8 cellular contexts compared by ENCODE assay signal in genomic region chr1:119713039-119713537, GRCh38. TPM values are rescaled to one million over a fixed set of nuclear protein-coding genes. Genes with fewer than 3 reads are reported as not detected.
DNase-seq lines count a peak whose midpoint lies in the region; ATAC-seq and TF ChIP-seq lines count a peak whose summit lies in the region.

No MANE protein-coding gene starts in this region.

- H3K4me2 ChIP-seq in mesenchymal stem cell (ENCODE audit: low read length, poor library complexity, severe bottlenecking) = peak overlapping the region; percentile 49

- no peaks in the 10 kb centered on the region for H3K36me3 ChIP-seq in mesenchymal stem cell (ENCODE audit: control insufficient read depth in 1 of 2, insufficient read depth in 2 of 2, low read depth in 1 of 2, low read length in 2 of 2)

- H3K4me3 ChIP-seq in mesenchymal stem cell (ENCODE audit: insufficient read depth in 1 of 2, low read depth in 1 of 2, low read length in 2 of 2) = peak overlapping the region; percentile 16 to 70

- peak; percentile 57 for DNase-seq in ELF-1 (ENCODE audit: low read depth, low spot score)
- DNase-seq in NCI-H1105 treated with DMSO at 0.1 percent for 48 hours (lab: John Stamatoyannopoulos, UW) = peak; percentile 31
- DNase-seq in caudate nucleus (lab: John Stamatoyannopoulos, UW) = peak in 27 of 61 donors; percentile 5 to 59 (median 33)
- peak; percentile 61 for DNase-seq in mesenchymal stem cell
- no peak for DNase-seq in GM20000 (ENCODE audit: low spot score)
- DNase-seq in germinal center (ENCODE audit: low spot score) = no peak
- DNase-seq in RPMI8226 = no peak

- peaks cover 17% of the 10 kb centered on the region for H3K79me1 ChIP-seq in mesenchymal stem cell (replicated peaks; ENCODE audit: low read length, poor library complexity, severe bottlenecking)

- H4K91ac ChIP-seq in mesenchymal stem cell (ENCODE audit: low read length) = peak overlapping the region; percentile 32

- H2AK5ac ChIP-seq in mesenchymal stem cell (ENCODE audit: low read length, severe bottlenecking) = no peak overlapping the region

- no peak overlapping the region for H2BK5ac ChIP-seq in mesenchymal stem cell (ENCODE audit: low read depth, low read length, poor library complexity, severe bottlenecking)

- H3K18ac ChIP-seq in mesenchymal stem cell (ENCODE audit: low read depth in 1 of 2, low read length in 2 of 2) = peak overlapping the region; percentile 71 to 73

- H3K27ac ChIP-seq in caudate nucleus (ENCODE audit: low read depth, low read length) (peak overlapping the region; percentile 79), mesenchymal stem cell (ENCODE audit: low read length, poor library complexity, severe bottlenecking) (no peak overlapping the region)

- no peak overlapping the region for H3K23ac ChIP-seq in mesenchymal stem cell (ENCODE audit: low read length in 2 of 2)

- no peak overlapping the region for H3K14ac ChIP-seq in mesenchymal stem cell (ENCODE audit: low read length in 2 of 2)

- H2BK120ac ChIP-seq in mesenchymal stem cell (ENCODE audit: low read depth, low read length) = no peak overlapping the region

- no peak for TF ChIP-seq CTCF in GM20000 (IDR thresholded peaks at IDR 0.05; ENCODE audit: extremely low read depth, missing control alignments)

- peak overlapping the region; percentile 52 for H2BK15ac ChIP-seq in mesenchymal stem cell (ENCODE audit: low read depth, poor library complexity, severe bottlenecking)

- ATAC-seq in HG03135 (IDR thresholded peaks at IDR 0.05; ENCODE audit: unreplicated experiment) = no peak

- peaks cover 3 to 11% of the 10 kb centered on the region in 2 experiments for H3K27me3 ChIP-seq in mesenchymal stem cell (ENCODE audit: control insufficient read depth in 1 of 2, insufficient read depth in 1 of 2, low read length in 2 of 2)

- H3K9me3 ChIP-seq in mesenchymal stem cell (ENCODE audit: control insufficient read depth, low read length) = no peaks in the 10 kb centered on the region

- 5% methylated on average over 14 of the region's 15 CpGs for WGBS in mesenchymal stem cell

- H3K4me1 ChIP-seq in mesenchymal stem cell (ENCODE audit: control insufficient read depth, insufficient read depth, low read depth, low read length) = peaks cover 11% of the 10 kb centered on the region

- H2BK12ac ChIP-seq in mesenchymal stem cell (ENCODE audit: low read length in 2 of 2) = peak overlapping the region in 1 of 2 experiments; percentile 79

- no peak overlapping the region for H4K8ac ChIP-seq in mesenchymal stem cell (ENCODE audit: low read length)

- no peak overlapping the region for H2AFZ ChIP-seq in mesenchymal stem cell (ENCODE audit: low read depth, low read length)

- peak overlapping the region in 1 of 2 experiments; percentile 11 for H3K4ac ChIP-seq in mesenchymal stem cell (ENCODE audit: low read depth in 1 of 2, low read length in 2 of 2)

- peak overlapping the region; percentile 82 for H3K9ac ChIP-seq in mesenchymal stem cell (ENCODE audit: low read length)

RNA-seq across cellular contexts. Expression of gene PHGDH, which starts 1.4 kb away (rescaled TPM):
- 73.6 TPM for polyA plus RNA-seq in mesenchymal stem cell (2013, experiment 1 of 2)
- 72.3 TPM for polyA plus RNA-seq in mesenchymal stem cell (2013, experiment 2 of 2)

RNA-seq across cellular contexts. Expression of gene HMGCS2, which starts 55.6 kb away (rescaled TPM):
- polyA plus RNA-seq in mesenchymal stem cell (2013, experiment 1 of 2) = not detected
- not detected for polyA plus RNA-seq in mesenchymal stem cell (2013, experiment 2 of 2)

Comparison
In these comparisons a context has a peak if more than half of its experiments do, and no peak if none do; other contexts are left out.
1. DNase-seq: peak in ELF-1 (single experiment), NCI-H1105 treated with DMSO at 0.1 percent for 48 hours (single experiment) and mesenchymal stem cell (single experiment); none in GM20000 (single experiment), germinal center (single experiment) and RPMI8226 (single experiment).